Comparison of ENCODE assay signal across 8 cellular contexts in the genomic region with DNA sequence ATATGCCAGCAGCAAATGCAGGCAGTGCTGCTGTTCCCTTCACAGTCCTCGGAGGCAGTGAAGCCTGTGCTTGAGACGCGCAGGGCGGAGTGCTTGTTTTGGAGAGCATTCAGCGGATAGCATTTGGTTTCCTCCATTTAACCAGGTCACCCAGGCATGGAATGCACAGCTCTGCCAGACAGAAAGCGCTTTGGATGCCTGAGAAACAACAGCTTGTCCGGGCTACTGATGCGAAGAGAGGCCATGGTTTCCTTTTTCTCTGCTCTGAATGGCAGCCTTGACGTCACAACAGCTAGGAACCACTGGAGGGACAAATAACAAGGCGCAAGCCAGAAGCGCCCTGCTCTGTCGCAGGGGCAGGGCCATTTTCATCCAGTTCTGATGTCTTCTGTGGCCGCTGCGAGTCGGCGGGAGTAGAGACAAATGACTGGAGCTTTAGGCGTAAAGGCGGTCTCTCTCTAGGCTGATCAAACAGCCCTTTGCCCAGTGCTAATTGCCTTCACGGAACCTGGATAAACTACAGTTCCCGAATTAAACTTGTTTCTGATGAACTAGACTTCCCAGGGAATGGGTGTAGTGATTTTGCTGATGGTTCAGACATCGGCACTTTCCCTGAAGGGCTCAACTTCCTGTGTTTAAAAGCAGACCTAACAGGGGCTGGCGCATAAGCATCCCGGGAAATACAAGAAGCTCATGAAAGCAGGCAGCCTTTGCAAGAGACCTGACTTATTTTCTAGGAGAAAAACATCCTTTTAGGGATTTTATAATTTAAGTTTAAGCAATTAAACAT.
DNase-seq lines count a peak whose midpoint lies in the region; ATAC-seq and TF ChIP-seq lines count a peak whose summit lies in the region.

No MANE protein-coding gene starts in this region.

- no peak for TF ChIP-seq POLR2A in HCT116 (IDR thresholded peaks at IDR 0.05; ENCODE audit: borderline replicate concordance, extremely low read depth, insufficient read depth, insufficient read length)

- 0 out of 2 replicates have a peak overlapping the region, but pooled peaks have one; percentile 3 for H3K4me2 ChIP-seq in HCT116 (ENCODE audit: low read length)

- H3K4me1 ChIP-seq in HCT116 (ENCODE audit: control insufficient read depth in 1 of 2, insufficient read depth in 2 of 2, low read length in 2 of 2) = peaks cover 90 to 100% of the 10 kb centered on the region in 2 experiments
- H3K4me1 ChIP-seq in heart right ventricle = peaks cover 0 to 95% (median 73%) of the 10 kb centered on the region in 9 donors
- peaks cover 7% of the 10 kb centered on the region for H3K4me1 ChIP-seq in rectal smooth muscle tissue (ENCODE audit: control insufficient read depth, insufficient read depth, low read length)

- H3K9me2 ChIP-seq in HCT116 (ENCODE audit: insufficient read depth) = no peaks in the 10 kb centered on the region

- no peaks in the 10 kb centered on the region for H3K27me3 ChIP-seq in HCT116 (ENCODE audit: insufficient read depth, low read length)
- no peaks in the 10 kb centered on the region for H3K27me3 ChIP-seq in heart right ventricle
- no peaks in the 10 kb centered on the region for H3K27me3 ChIP-seq in rectal smooth muscle tissue (ENCODE audit: control insufficient read depth, insufficient read depth, low read length)

- H3K4me3 ChIP-seq in HCT116 (replicated peaks in 1 of 2; ENCODE audit: low read depth in 1 of 2, low read length in 2 of 2) (no peak overlapping the region), heart right ventricle (peak overlapping the region in 9 of 10 donors; percentile 6 to 49 (median 37)), rectal smooth muscle tissue (ENCODE audit: low read length) (peak overlapping the region; percentile 47)

- peaks cover 100% of the 10 kb centered on the region for H3K79me2 ChIP-seq in HCT116 (ENCODE audit: insufficient read depth, low read length)

- CTCF ChIA-PET in HCT116 (lab: Charles Lee) = no interaction called here

- RAD21 ChIA-PET in HCT116 (lab: Charles Lee; ENCODE audit: low non-redundant PET in 1 of 2, low total read pairs in 2 of 2, uncharacterized antibody in 2 of 2, unreplicated experiment in 2 of 2) = no interaction called here

- DNase-seq in HCT116 (ENCODE audit: low read depth, low spot score) = no peak
- DNase-seq in heart right ventricle = peak; percentile 43 to 71
- DNase-seq in HK-2 (ENCODE audit: unreplicated experiment) = no peak
- no peak for DNase-seq in activated T-helper 1 cell treated with anti-CD3 and anti-CD28 coated beads, Interleukin-12 subunit alpha, Interleukin-12 subunit beta, Interleukin-2, Interleukin-4 antibody, amounts not matched to agents 30 ng/mL and 10 ng/mL and 1 ng/mL, durations not matched to agents 14 hours and 24 hours and 36 hours (ENCODE audit: low spot score)
- DNase-seq in T-helper 2 cell = no peak

- H3K9me3 Mint-ChIP-seq in activated T-helper 17 cell treated with anti-CD3 and anti-CD28 coated beads, Interleukin-2, amount 50 U/mL, for 72 hours = no peaks in the 10 kb centered on the region
- H3K9me3 Mint-ChIP-seq in activated T-helper 1 cell treated with anti-CD3 and anti-CD28 coated beads, Interleukin-12 subunit alpha, Interleukin-12 subunit beta, Interleukin-2, Interleukin-4 antibody, amounts not matched to agents 30 ng/mL and 10 ng/mL and 1 ng/mL, durations not matched to agents 14 hours and 24 hours and 36 hours = no peaks in the 10 kb centered on the region

- H2AFZ ChIP-seq in HCT116 (ENCODE audit: low read depth, low read length, poor library complexity, severe bottlenecking) = no peak overlapping the region

- peaks cover 76% of the 10 kb centered on the region for H3K4me1 Mint-ChIP-seq in activated T-helper 17 cell treated with anti-CD3 and anti-CD28 coated beads, Interleukin-2, amount 50 U/mL, for 72 hours
- H3K4me1 Mint-ChIP-seq in activated T-helper 1 cell treated with anti-CD3 and anti-CD28 coated beads, Interleukin-12 subunit alpha, Interleukin-12 subunit beta, Interleukin-2, Interleukin-4 antibody, amounts not matched to agents 30 ng/mL and 10 ng/mL and 1 ng/mL, durations not matched to agents 14 hours and 24 hours and 36 hours (ENCODE audit: low read depth) = peaks cover 83% of the 10 kb centered on the region

- H3K27ac Mint-ChIP-seq in activated T-helper 17 cell treated with anti-CD3 and anti-CD28 coated beads, Interleukin-2, amount 50 U/mL, for 72 hours = no peak overlapping the region
- H3K27ac Mint-ChIP-seq in activated T-helper 1 cell treated with anti-CD3 and anti-CD28 coated beads, Interleukin-12 subunit alpha, Interleukin-12 subunit beta, Interleukin-2, Interleukin-4 antibody, amounts not matched to agents 30 ng/mL and 10 ng/mL and 1 ng/mL, durations not matched to agents 14 hours and 24 hours and 36 hours = no peak overlapping the region

- peak overlapping the region; percentile 80 for H3K9ac ChIP-seq in HCT116 (ENCODE audit: low read length)
- peak overlapping the region; percentile 26 for H3K9ac ChIP-seq in rectal smooth muscle tissue (ENCODE audit: low read length)

- H3K27ac ChIP-seq in HCT116 (ENCODE audit: low read depth, low read length) (peak overlapping the region; percentile 99), heart right ventricle (peak overlapping the region; percentile 78 to 89 (median 84)), rectal smooth muscle tissue (ENCODE audit: low read depth, low read length) (peak overlapping the region; percentile 85)

- WGBS in heart right ventricle, 2 donors = 46 to 56% methylated on average over 23 of the region's 23 CpGs

- TF ChIP-seq RAD21 in HCT116 (IDR thresholded peaks at IDR 0.05; ENCODE audit: low read depth) = no peak

- POLR2A ChIA-PET in HCT116 (lab: Charles Lee) = interaction anchor here (0.8 to 3.4 kb wide), 3 partner anchors 9 to 25 kb away, joined by 4 to 17 read pairs (median 4); no protein-coding TSS in a partner anchor

- peak overlapping the region; percentile 91 for H3K4me3 Mint-ChIP-seq in activated T-helper 17 cell treated with anti-CD3 and anti-CD28 coated beads, Interleukin-2, amount 50 U/mL, for 72 hours
- no peak overlapping the region for H3K4me3 Mint-ChIP-seq in activated T-helper 1 cell treated with anti-CD3 and anti-CD28 coated beads, Interleukin-12 subunit alpha, Interleukin-12 subunit beta, Interleukin-2, Interleukin-4 antibody, amounts not matched to agents 30 ng/mL and 10 ng/mL and 1 ng/mL, durations not matched to agents 14 hours and 24 hours and 36 hours

- ATAC-seq in HCT116 = no peak
- ATAC-seq in activated T-helper 17 cell treated with anti-CD3 and anti-CD28 coated beads, Interleukin-2, amount 50 U/mL, for 72 hours (replicated peaks) = no peak
- peak; percentile 72 to 92 (median 88) for ATAC-seq in heart right ventricle
- no peak for ATAC-seq in HG03439 (IDR thresholded peaks at IDR 0.05; ENCODE audit: unreplicated experiment)

- H4K20me1 ChIP-seq in HCT116 (ENCODE audit: insufficient read depth) = no peaks in the 10 kb centered on the region

- H3K27me3 Mint-ChIP-seq in activated T-helper 17 cell treated with anti-CD3 and anti-CD28 coated beads, Interleukin-2, amount 50 U/mL, for 72 hours = no peaks in the 10 kb centered on the region
- no peaks in the 10 kb centered on the region for H3K27me3 Mint-ChIP-seq in activated T-helper 1 cell treated with anti-CD3 and anti-CD28 coated beads, Interleukin-12 subunit alpha, Interleukin-12 subunit beta, Interleukin-2, Interleukin-4 antibody, amounts not matched to agents 30 ng/mL and 10 ng/mL and 1 ng/mL, durations not matched to agents 14 hours and 24 hours and 36 hours (ENCODE audit: insufficient read depth)

- H3K9me3 ChIP-seq in HCT116 (ENCODE audit: control insufficient read depth in 1 of 2, insufficient read depth in 1 of 2, low read depth in 1 of 2, low read length in 2 of 2) (no peaks in the 10 kb centered on the region), heart right ventricle (no peaks in the 10 kb centered on the region)

- intact Hi-C loops in HCT116 (cut with micrococcal nuclease) = no loop called here
- intact Hi-C loops in heart right ventricle (cut with DNase I) = no loop called here
- intact Hi-C loops in activated T-helper 1 cell treated with anti-CD3 and anti-CD28 coated beads, Interleukin-12 subunit alpha, Interleukin-12 subunit beta, Interleukin-2, Interleukin-4 antibody, amounts not matched to agents 30 ng/mL and 10 ng/mL and 1 ng/mL, durations not matched to agents 14 hours and 24 hours and 36 hours (cut with micrococcal nuclease) = no loop called here

- no peak for TF ChIP-seq CTCF in HCT116 (IDR thresholded peaks at IDR 0.05 in 2 of 3, conservative IDR thresholded peaks at IDR 0.05 in 1 of 3; ENCODE audit: borderline replicate concordance in 1 of 3, insufficient read depth in 1 of 3, low read depth in 2 of 3, low read length in 2 of 3)
- peak in 1 of 9 donors; percentile 11 for TF ChIP-seq CTCF in heart right ventricle (IDR thresholded peaks at IDR 0.05)

- peaks cover 100% of the 10 kb centered on the region for H3K36me3 Mint-ChIP-seq in activated T-helper 17 cell treated with anti-CD3 and anti-CD28 coated beads, Interleukin-2, amount 50 U/mL, for 72 hours (ENCODE audit: low read depth)
- H3K36me3 Mint-ChIP-seq in activated T-helper 1 cell treated with anti-CD3 and anti-CD28 coated beads, Interleukin-12 subunit alpha, Interleukin-12 subunit beta, Interleukin-2, Interleukin-4 antibody, amounts not matched to agents 30 ng/mL and 10 ng/mL and 1 ng/mL, durations not matched to agents 14 hours and 24 hours and 36 hours (ENCODE audit: low read depth) = peaks cover 59% of the 10 kb centered on the region

- H3K36me3 ChIP-seq in HCT116 (ENCODE audit: control insufficient read depth in 1 of 2, insufficient read depth in 2 of 2, low read length in 2 of 2) (peaks cover 3 to 25% of the 10 kb centered on the region in 2 experiments; a peak in 2 of 4 replicates), heart right ventricle (peaks cover 0 to 49% (median 0%) of the 10 kb centered on the region in 9 donors), rectal smooth muscle tissue (ENCODE audit: control insufficient read depth, insufficient read depth, low read length) (peaks cover 3% of the 10 kb centered on the region)

- BruUV-seq in HCT116 (replicated peaks; lab: Mats Ljungman, UMichigan) = no TSS peak

Comparison
In these comparisons a context has a peak if more than half of its experiments do, and no peak if none do; other contexts are left out.
1. ATAC-seq: peak in heart right ventricle (8 of 8); none in HCT116 (single experiment), activated T-helper 17 cell treated with anti-CD3 and anti-CD28 coated beads, Interleukin-2, amount 50 U/mL, for 72 hours (single experiment) and HG03439 (single experiment).
2. DNase-seq: peak in heart right ventricle (2 of 2); none in HCT116 (single experiment), HK-2 (single experiment), activated T-helper 1 cell treated with anti-CD3 and anti-CD28 coated beads, Interleukin-12 subunit alpha, Interleukin-12 subunit beta, Interleukin-2, Interleukin-4 antibody, amounts not matched to agents 30 ng/mL and 10 ng/mL and 1 ng/mL, durations not matched to agents 14 hours and 24 hours and 36 hours (single experiment) and T-helper 2 cell (0 of 5).
3. H3K4me3 ChIP-seq: peak in heart right ventricle (9 of 10) and rectal smooth muscle tissue (single experiment); none in HCT116 (0 of 2).
4. Peak in every context shown above with its lines, with median percentiles within 50 percentile points of each other: H3K27ac ChIP-seq.